In genomic region chr2:232104076-232104646, GRCh38 we compare ENCODE assay signal across 21 cellular contexts.
"Had no signal": no experiment of that assay in that cellular context is flagged by ENCODE, and none has a peak within 500 bp of the region (broad histone marks: within the 10 kb centered on the region; RNA-seq: fewer than 3 reads in every experiment).

No MANE protein-coding gene starts in this region.

- ATAC-seq: activated T-cell treated with anti-CD3 and anti-CD28 coated beads, Interleukin-2, amount 50 U/mL, for 4 hours; natural killer cell had no signal

- H3K27ac ChIP-seq: left ventricle myocardium inferior, right atrium auricular region, skin epidermis, tibial nerve, vagina, WERI-Rb-1 had no signal

- H3K4me3 ChIP-seq: left ventricle myocardium inferior, right atrium auricular region, skin epidermis, tibial nerve, vagina had no signal

- H3K36me3 Mint-ChIP-seq: natural killer cell had no signal

- H3K27me3 Mint-ChIP-seq: activated CD4-positive, alpha-beta memory T cell treated with anti-CD3 and anti-CD28 coated beads, Interleukin-2, amount 10 ng/mL, durations not matched to agents 7 days and 5 days; activated naive CD8-positive, alpha-beta T cell; brain; dendritic cell treated with granulocyte-macrophage colony-stimulating factor and Interleukin-4, amounts not matched to agents 40 ng/mL and 50 ng/mL, for 4 days; memory B cell had no signal

- H3K27me3 ChIP-seq: right atrium auricular region, tibial nerve, vagina had no signal

- H3K9me3 ChIP-seq: vagina had no signal

- H3K4me1 Mint-ChIP-seq: activated CD4-positive, alpha-beta memory T cell treated with anti-CD3 and anti-CD28 coated beads, Interleukin-2, amount 10 ng/mL, durations not matched to agents 7 days and 5 days had no signal

- DNase-seq: activated CD4-positive, alpha-beta memory T cell treated with anti-CD3 and anti-CD28 coated beads, Interleukin-2, amount 10 ng/mL, durations not matched to agents 7 days and 5 days; activated effector memory CD4-positive, alpha-beta T cell treated with anti-CD3 and anti-CD28 coated beads, Interleukin-2, amount 50 U/mL, for 16 hours; activated T-cell treated with anti-CD3 and anti-CD28 coated beads, Interleukin-2, amount 50 U/mL, for 4 hours; amygdala; cerebellar nuclear complex; effector memory CD4-positive, alpha-beta T cell; kidney; left ventricle myocardium inferior; natural killer cell; stimulated activated CD4-positive, alpha-beta T cell treated with anti-CD3 and anti-CD28 coated beads, Interleukin-15, amount 100 ng/mL, for 24 hours; stimulated activated CD4-positive, alpha-beta T cell treated with anti-CD3 and anti-CD28 coated beads, Interleukin-4, amount 100 ng/mL, for 24 hours; stimulated activated naive CD4-positive, alpha-beta T cell; WERI-Rb-1 had no signal

- H3K27ac Mint-ChIP-seq: activated CD4-positive, alpha-beta memory T cell treated with anti-CD3 and anti-CD28 coated beads, Interleukin-2, amount 10 ng/mL, durations not matched to agents 7 days and 5 days; activated naive CD8-positive, alpha-beta T cell; brain; dendritic cell treated with granulocyte-macrophage colony-stimulating factor and Interleukin-4, amounts not matched to agents 40 ng/mL and 50 ng/mL, for 4 days; memory B cell; natural killer cell had no signal

- H3K4me3 Mint-ChIP-seq: activated CD4-positive, alpha-beta memory T cell treated with anti-CD3 and anti-CD28 coated beads, Interleukin-2, amount 10 ng/mL, durations not matched to agents 7 days and 5 days; activated naive CD8-positive, alpha-beta T cell; activated T-cell treated with anti-CD3 and anti-CD28 coated beads, Interleukin-2, amount 50 U/mL, for 4 hours; brain; dendritic cell treated with granulocyte-macrophage colony-stimulating factor and Interleukin-4, amounts not matched to agents 40 ng/mL and 50 ng/mL, for 4 days; memory B cell; natural killer cell had no signal

- H3K36me3 ChIP-seq: left ventricle myocardium inferior, right atrium auricular region, vagina, WERI-Rb-1 had no signal

- FAIRE-seq: kidney had no signal

- H3K9me3 Mint-ChIP-seq: activated CD4-positive, alpha-beta memory T cell treated with anti-CD3 and anti-CD28 coated beads, Interleukin-2, amount 10 ng/mL, durations not matched to agents 7 days and 5 days; activated T-cell treated with anti-CD3 and anti-CD28 coated beads, Interleukin-2, amount 50 U/mL, for 4 hours; dendritic cell treated with granulocyte-macrophage colony-stimulating factor and Interleukin-4, amounts not matched to agents 40 ng/mL and 50 ng/mL, for 4 days; memory B cell; natural killer cell had no signal
